In genomic region chr12:2877959-2878732, GRCh38 we compare ENCODE assay signal across 1 cellular context.
TF ChIP-seq lines count a peak whose summit lies in the region.

No MANE protein-coding gene starts in this region.

TF ChIP-seq in K562, 482 proteins besides CTCF, POLR2A, EP300 and RAD21:
- TF ChIP-seq FOXM1 (IDR thresholded peaks at IDR 0.05; ENCODE audit: low read depth) (no peak), FOXM1 (CRISPR knock-in tag; IDR thresholded peaks at IDR 0.05; ENCODE audit: low read depth) (no peak), ZNF79 (CRISPR knock-in tag; IDR thresholded peaks at IDR 0.05; ENCODE audit: low read depth) (no peak), CEBPG (CRISPR knock-in tag; IDR thresholded peaks at IDR 0.05) (0 out of 2 replicates have a peak, but pooled peaks have one; percentile 33), CEBPG (tag; conservative IDR thresholded peaks at IDR 0.05 in 1 of 2, IDR thresholded peaks at IDR 0.05 in 1 of 2) (peak; percentile 43 to 53; a peak in 1 of 4 replicates), CEBPB (tag; IDR thresholded peaks at IDR 0.05) (peak; percentile 87), HSF4 (CRISPR knock-in tag; IDR thresholded peaks at IDR 0.05; ENCODE audit: borderline replicate concordance) (no peak), ARID2 (IDR thresholded peaks at IDR 0.05) (0 out of 2 replicates have a peak, but pooled peaks have one; percentile 5), ZNF395 (CRISPR knock-in tag; IDR thresholded peaks at IDR 0.05) (peak; percentile 31; the same call in 1 of the 2 replicates), ATF3 (IDR thresholded peaks at IDR 0.05) (0 out of 2 replicates have a peak, but pooled peaks have one; percentile 13), ATF3 (CRISPR knock-in tag; conservative IDR thresholded peaks at IDR 0.05) (no peak)
